ENCODE assay signal across 2 cellular contexts in genomic region chr9:83355024-83355444, GRCh38.
TF ChIP-seq lines count a peak whose summit lies in the region.

No MANE protein-coding gene starts in this region.

TF ChIP-seq in Ishikawa, 13 proteins besides CTCF, POLR2A, EP300 and RAD21 (continued from another document):
- TF ChIP-seq REST (IDR thresholded peaks at IDR 0.05; ENCODE audit: low read depth) (peak; percentile 87), TEAD4 (IDR thresholded peaks at IDR 0.05) (no peak)

TF ChIP-seq in GM12878, 131 proteins besides CTCF, POLR2A, EP300 and RAD21 (continued from another document):
- TF ChIP-seq REST (IDR thresholded peaks at IDR 0.05; ENCODE audit: low read depth, low read length) = peak; percentile 68; the same call in 1 of the 2 replicates
- no peak for TF ChIP-seq KLF5 (IDR thresholded peaks at IDR 0.05; ENCODE audit: partially characterized antibody)
- no peak for TF ChIP-seq BHLHE40 (IDR thresholded peaks at IDR 0.05; ENCODE audit: borderline replicate concordance in 1 of 2, low read depth in 2 of 2, low read length in 1 of 2)
